Comparison of ENCODE assay signal across 1 cellular context in genomic region chr6:16698163-16698533, GRCh38.
TF ChIP-seq lines count a peak whose summit lies in the region.

No MANE protein-coding gene starts in this region.

TF ChIP-seq in HEK293, 187 proteins besides CTCF, POLR2A, EP300 and RAD21 (continued from another document):
- TF ChIP-seq, protein P1, sequence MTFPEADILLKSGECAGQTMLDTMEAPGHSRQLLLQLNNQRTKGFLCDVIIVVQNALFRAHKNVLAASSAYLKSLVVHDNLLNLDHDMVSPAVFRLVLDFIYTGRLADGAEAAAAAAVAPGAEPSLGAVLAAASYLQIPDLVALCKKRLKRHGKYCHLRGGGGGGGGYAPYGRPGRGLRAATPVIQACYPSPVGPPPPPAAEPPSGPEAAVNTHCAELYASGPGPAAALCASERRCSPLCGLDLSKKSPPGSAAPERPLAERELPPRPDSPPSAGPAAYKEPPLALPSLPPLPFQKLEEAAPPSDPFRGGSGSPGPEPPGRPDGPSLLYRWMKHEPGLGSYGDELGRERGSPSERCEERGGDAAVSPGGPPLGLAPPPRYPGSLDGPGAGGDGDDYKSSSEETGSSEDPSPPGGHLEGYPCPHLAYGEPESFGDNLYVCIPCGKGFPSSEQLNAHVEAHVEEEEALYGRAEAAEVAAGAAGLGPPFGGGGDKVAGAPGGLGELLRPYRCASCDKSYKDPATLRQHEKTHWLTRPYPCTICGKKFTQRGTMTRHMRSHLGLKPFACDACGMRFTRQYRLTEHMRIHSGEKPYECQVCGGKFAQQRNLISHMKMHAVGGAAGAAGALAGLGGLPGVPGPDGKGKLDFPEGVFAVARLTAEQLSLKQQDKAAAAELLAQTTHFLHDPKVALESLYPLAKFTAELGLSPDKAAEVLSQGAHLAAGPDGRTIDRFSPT (tag by site-specific recombination; IDR thresholded peaks at IDR 0.05), result no peak
- no peak for TF ChIP-seq ZNF140 (tag by site-specific recombination; IDR thresholded peaks at IDR 0.05)
- no peak for TF ChIP-seq ZNF223 (tag by site-specific recombination; IDR thresholded peaks at IDR 0.05)
- no peak for TF ChIP-seq KLF7 (tag by site-specific recombination; IDR thresholded peaks at IDR 0.05; ENCODE audit: borderline replicate concordance)
- TF ChIP-seq, protein P2, sequence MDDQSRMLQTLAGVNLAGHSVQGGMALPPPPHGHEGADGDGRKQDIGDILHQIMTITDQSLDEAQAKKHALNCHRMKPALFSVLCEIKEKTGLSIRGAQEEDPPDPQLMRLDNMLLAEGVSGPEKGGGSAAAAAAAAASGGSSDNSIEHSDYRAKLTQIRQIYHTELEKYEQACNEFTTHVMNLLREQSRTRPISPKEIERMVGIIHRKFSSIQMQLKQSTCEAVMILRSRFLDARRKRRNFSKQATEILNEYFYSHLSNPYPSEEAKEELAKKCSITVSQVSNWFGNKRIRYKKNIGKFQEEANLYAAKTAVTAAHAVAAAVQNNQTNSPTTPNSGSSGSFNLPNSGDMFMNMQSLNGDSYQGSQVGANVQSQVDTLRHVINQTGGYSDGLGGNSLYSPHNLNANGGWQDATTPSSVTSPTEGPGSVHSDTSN (CRISPR knock-in tag; IDR thresholded peaks at IDR 0.05), result no peak
- TF ChIP-seq ZEB2 (tag by site-specific recombination; IDR thresholded peaks at IDR 0.05), result no peak
- TF ChIP-seq OSR2 (tag by site-specific recombination; IDR thresholded peaks at IDR 0.05), result peak; percentile 80
- no peak for TF ChIP-seq ZNF335 (tag by site-specific recombination; conservative IDR thresholded peaks at IDR 0.05)
- no peak for TF ChIP-seq KLF10 (tag by site-specific recombination; IDR thresholded peaks at IDR 0.05)
- TF ChIP-seq ZIC2 (tag by site-specific recombination; IDR thresholded peaks at IDR 0.05), result no peak
- TF ChIP-seq INSM2 (tag by site-specific recombination; IDR thresholded peaks at IDR 0.05), result no peak
- no peak for TF ChIP-seq ZNF558 (tag by site-specific recombination; IDR thresholded peaks at IDR 0.05)
- TF ChIP-seq ZNF521 (tag by site-specific recombination; IDR thresholded peaks at IDR 0.05), result no peak
- TF ChIP-seq, protein P3, sequence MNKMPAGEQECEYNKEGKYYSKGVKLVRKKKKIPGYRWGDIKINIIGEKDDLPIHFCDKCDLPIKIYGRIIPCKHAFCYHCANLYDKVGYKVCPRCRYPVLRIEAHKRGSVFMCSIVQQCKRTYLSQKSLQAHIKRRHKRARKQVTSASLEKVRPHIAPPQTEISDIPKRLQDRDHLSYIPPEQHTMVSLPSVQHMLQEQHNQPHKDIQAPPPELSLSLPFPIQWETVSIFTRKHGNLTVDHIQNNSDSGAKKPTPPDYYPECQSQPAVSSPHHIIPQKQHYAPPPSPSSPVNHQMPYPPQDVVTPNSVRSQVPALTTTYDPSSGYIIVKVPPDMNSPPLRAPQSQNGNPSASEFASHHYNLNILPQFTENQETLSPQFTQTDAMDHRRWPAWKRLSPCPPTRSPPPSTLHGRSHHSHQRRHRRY (tag by site-specific recombination; IDR thresholded peaks at IDR 0.05), result no peak
- TF ChIP-seq ZBTB21 (tag by site-specific recombination; IDR thresholded peaks at IDR 0.05), result no peak
- no peak for TF ChIP-seq MYNN (tag by site-specific recombination; IDR thresholded peaks at IDR 0.05; ENCODE audit: borderline replicate concordance)
- TF ChIP-seq ZNF473 (tag by site-specific recombination; IDR thresholded peaks at IDR 0.05), result no peak
- TF ChIP-seq ZFP37 (tag by site-specific recombination; IDR thresholded peaks at IDR 0.05), result no peak
- TF ChIP-seq ZBTB48 (tag by site-specific recombination; IDR thresholded peaks at IDR 0.05), result no peak
- no peak for TF ChIP-seq GLI2 (tag by site-specific recombination; IDR thresholded peaks at IDR 0.05; ENCODE audit: borderline replicate concordance, low read depth)
- no peak for TF ChIP-seq ZSCAN23 (tag by site-specific recombination; IDR thresholded peaks at IDR 0.05)
